12 cellular contexts compared by ENCODE assay signal in the genomic region with DNA sequence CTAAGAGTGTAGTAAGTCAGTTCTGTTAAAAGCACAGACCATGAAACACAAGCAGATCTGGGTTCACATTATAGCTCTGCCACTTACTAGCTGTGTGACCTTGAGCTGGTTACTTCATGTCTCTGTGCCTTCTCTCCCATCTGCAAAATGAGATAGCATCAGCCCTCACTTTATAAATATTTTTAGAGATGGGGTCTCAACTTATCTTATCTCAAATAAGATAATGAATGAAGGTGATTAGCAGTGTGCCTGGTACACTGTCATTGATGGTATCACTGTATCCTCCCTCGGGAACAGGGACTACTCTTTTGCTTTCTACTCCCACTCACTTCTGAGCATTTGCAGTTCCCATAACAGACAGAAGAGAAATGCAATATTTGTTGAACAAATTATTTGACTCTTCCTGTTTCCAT. TPM values are rescaled to one million over a fixed set of nuclear protein-coding genes. Genes with fewer than 3 reads are reported as not detected.
DNase-seq lines count a peak whose midpoint lies in the region; ATAC-seq and TF ChIP-seq lines count a peak whose summit lies in the region.
"Had no signal": no experiment of that assay in that cellular context is flagged by ENCODE, and none has a peak within 500 bp of the region (broad histone marks: within the 10 kb centered on the region; RNA-seq: fewer than 3 reads in every experiment).

No MANE protein-coding gene starts in this region.

- no peak overlapping the region for H3K4me3 ChIP-seq in GM12865 (ENCODE audit: low read depth, low read length)
- no peak overlapping the region for H3K4me3 ChIP-seq in OCI-LY3 (ENCODE audit: low read length)
- no peak overlapping the region for H3K4me3 ChIP-seq in ascending aorta
- H3K4me3 ChIP-seq: gastrocnemius medialis, sigmoid colon had no signal

- H2AFZ ChIP-seq in OCI-LY3 (ENCODE audit: low read depth, low read length), result no peak overlapping the region

- H3K36me3 ChIP-seq in OCI-LY3 (replicated peaks; ENCODE audit: low read depth, low read length), result peaks cover 2% of the 10 kb centered on the region
- H3K36me3 ChIP-seq in ascending aorta, result no peaks in the 10 kb centered on the region
- H3K36me3 ChIP-seq: gastrocnemius medialis, sigmoid colon had no signal

- H3K27ac ChIP-seq in OCI-LY3 (ENCODE audit: low read length) (no peak overlapping the region), ascending aorta (no peak overlapping the region)
- H3K27ac ChIP-seq: gastrocnemius medialis had no signal

- H3K9ac ChIP-seq in OCI-LY3 (ENCODE audit: low read length), result no peak overlapping the region

- H3K4me1 ChIP-seq in OCI-LY3 (ENCODE audit: low read length) (peaks cover 30% of the 10 kb centered on the region), ascending aorta (peaks cover 0 to 3% of the 10 kb centered on the region in 2 donors)

- TF ChIP-seq CTCF in GM12865 (IDR thresholded peaks at IDR 0.05; ENCODE audit: insufficient read depth, low read depth, low read length, missing control alignments), result no peak
- no peak for TF ChIP-seq CTCF in OCI-LY3 (IDR thresholded peaks at IDR 0.05; ENCODE audit: low read depth, low read length)
- no peak for TF ChIP-seq CTCF in ascending aorta (IDR thresholded peaks at IDR 0.05)

- H3K27me3 ChIP-seq in OCI-LY3 (ENCODE audit: low read depth, low read length) (no peaks in the 10 kb centered on the region), ascending aorta (no peaks in the 10 kb centered on the region)
- H3K27me3 ChIP-seq: gastrocnemius medialis, sigmoid colon had no signal

- H3K79me2 ChIP-seq in OCI-LY3 (ENCODE audit: low read length), result no peaks in the 10 kb centered on the region

- H3K9me3 ChIP-seq in OCI-LY3 (ENCODE audit: insufficient read depth, low read length) (no peaks in the 10 kb centered on the region), ascending aorta (no peaks in the 10 kb centered on the region)
- H3K9me3 ChIP-seq: gastrocnemius medialis, sigmoid colon had no signal

- DNase-seq in GM12865 (ENCODE audit: low read depth) (peak; percentile 32), CD1c-positive myeloid dendritic cell (ENCODE audit: extremely low spot score) (no peak), COLO829 (ENCODE audit: low spot score) (no peak), NCI-H1417 treated with DMSO at 0.1 percent for 48 hours (lab: John Stamatoyannopoulos, UW) (no peak), ascending aorta (ENCODE audit: low spot score in 2 of 2) (no peak)
- DNase-seq: activated CD8-positive, alpha-beta memory T cell treated with anti-CD3 and anti-CD28 coated beads, Interleukin-2, amount 10 ng/mL, durations not matched to agents 7 days and 5 days; gastrocnemius medialis; nephron progenitor cell; sigmoid colon had no signal

- peak overlapping the region; percentile 9; the same call in 1 of the 2 replicates for H3K4me2 ChIP-seq in OCI-LY3 (ENCODE audit: low read length)

- ATAC-seq in GM19463 (IDR thresholded peaks at IDR 0.05; ENCODE audit: unreplicated experiment) (peak; percentile 68), HG02885 (IDR thresholded peaks at IDR 0.05; ENCODE audit: poor library complexity, unreplicated experiment) (peak; percentile 61)
- ATAC-seq: activated CD8-positive, alpha-beta memory T cell treated with anti-CD3 and anti-CD28 coated beads, Interleukin-2, amount 10 ng/mL, durations not matched to agents 7 days and 5 days; gastrocnemius medialis had no signal

- intact Hi-C loops in ascending aorta (cut with DNase I), result no loop called here

- H4K20me1 ChIP-seq in OCI-LY3 (ENCODE audit: insufficient read depth, low read length), result no peaks in the 10 kb centered on the region

RNA-seq across cellular contexts. Expression of gene GALNT10, which starts 52.4 kb away (rescaled TPM):
- total RNA-seq in ascending aorta, result 52.3 TPM
